ENCODE assay signal across 25 cellular contexts in the genomic region with DNA sequence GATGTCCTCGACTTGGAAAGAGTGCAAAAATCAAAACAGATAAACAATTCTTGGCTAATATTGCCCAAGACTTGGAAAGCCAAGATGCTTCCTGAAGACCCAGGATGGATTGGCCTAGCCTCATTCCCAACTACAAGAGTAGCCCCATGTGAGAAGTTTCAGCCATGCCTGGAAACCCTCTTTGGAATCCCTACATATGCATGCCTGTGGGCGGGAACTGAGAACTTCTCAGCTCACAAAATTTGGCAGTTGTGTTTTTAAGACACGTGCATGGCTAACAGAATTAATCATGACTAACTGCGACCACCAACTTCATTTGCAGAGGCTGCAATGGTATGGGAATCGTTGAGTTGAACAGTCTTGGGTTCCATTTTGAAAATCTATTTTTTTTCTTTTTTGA.
"Had no signal": no experiment of that assay in that cellular context is flagged by ENCODE, and none has a peak within 500 bp of the region (broad histone marks: within the 10 kb centered on the region; RNA-seq: fewer than 3 reads in every experiment).

No MANE protein-coding gene starts in this region.

- H3K4me2 ChIP-seq: KMS-11 had no signal

- H3K27ac ChIP-seq: HL-60, KMS-11, SJSA1, SK-N-MC had no signal

- H3K9me3 ChIP-seq: SJSA1 had no signal

- H3K4me3 ChIP-seq: K562, SJSA1, SK-N-MC had no signal

- DNase-seq: Kasumi-1, MM.1S, NCI-H1092 treated with DMSO at 0.1 percent for 48 hours, NCI-H1436, NCI-H187, NCI-H2029, NCI-H2081 treated with DMSO at 0.1 percent for 48 hours, NCI-H2171, NCI-H226, NCI-H446, NCI-H510A, NCI-H524 treated with DMSO at 0.1 percent for 48 hours, NCI-H69, NCI-H774, Right ventricle myocardium superior, RPMI8226, SIG-M5 had no signal

- H3K27me3 Mint-ChIP-seq: IgD-negative memory B cell had no signal

- H3K36me3 Mint-ChIP-seq: IgD-negative memory B cell had no signal

- H3K36me3 ChIP-seq: SJSA1 had no signal

- H3K9ac ChIP-seq: KMS-11 had no signal

- H3K4me3 Mint-ChIP-seq: IgD-negative memory B cell had no signal

- ATAC-seq: K562 had no signal

- H3K4me1 Mint-ChIP-seq: IgD-negative memory B cell had no signal

- FAIRE-seq: HTR-8/SVneo, K562, RCC 7860 had no signal

- H3K27ac Mint-ChIP-seq: IgD-negative memory B cell had no signal

- H3K27me3 ChIP-seq: SJSA1 had no signal

- H3K4me1 ChIP-seq: SJSA1 had no signal
